ENCODE assay signal across 21 cellular contexts in the genomic region with DNA sequence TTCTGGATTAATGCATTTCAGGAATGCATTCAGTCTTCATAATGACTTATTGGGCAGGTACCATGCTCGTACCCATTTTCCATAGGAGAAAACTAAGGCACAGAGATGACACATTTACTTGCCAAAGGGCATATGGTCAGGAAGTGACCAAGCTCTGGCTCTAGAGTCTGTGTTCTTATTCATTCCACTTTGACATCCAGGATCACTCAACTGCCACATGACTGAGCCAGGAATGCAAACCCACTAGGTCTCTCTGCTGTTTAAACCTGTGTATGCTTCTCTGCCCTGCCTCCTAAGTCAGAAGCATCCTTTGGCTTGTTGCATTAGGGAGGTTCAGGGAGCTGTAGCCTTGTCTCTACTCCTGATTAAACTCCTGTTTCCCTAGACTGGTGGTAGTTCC.
"Had no signal": no experiment of that assay in that cellular context is flagged by ENCODE, and none has a peak within 500 bp of the region (broad histone marks: within the 10 kb centered on the region; RNA-seq: fewer than 3 reads in every experiment).

No MANE protein-coding gene starts in this region.

- H3K4me3 ChIP-seq: adrenal gland, Peyer's patch, SJCRH30 had no signal

- H3K9me3 ChIP-seq: adrenal gland, Peyer's patch, SJCRH30, SK-N-SH had no signal

- H3K4me1 ChIP-seq: adrenal gland, Peyer's patch, SJCRH30 had no signal

- H3K36me3 ChIP-seq: adrenal gland, Peyer's patch, SJCRH30 had no signal

- ATAC-seq: activated naive CD4-positive, alpha-beta T cell treated with anti-CD3 and anti-CD28 coated beads, Interleukin-2, amount 50 U/mL, for 72 hours; activated T-cell treated with anti-CD3 and anti-CD28 coated beads, Interleukin-2, amount 50 U/mL, for 4 hours had no signal

- H3K27me3 ChIP-seq: adrenal gland, Peyer's patch had no signal

- H3K27ac ChIP-seq: adrenal gland, Peyer's patch, SJCRH30 had no signal

- DNase-seq: activated CD4-positive, alpha-beta T cell treated with anti-CD3 and anti-CD28 coated beads, Interleukin-2, amount 10 ng/mL, durations not matched to agents 24 days and 14 days; activated CD4-positive, alpha-beta T cell treated with anti-CD3 and anti-CD28 coated beads, Interleukin-2, amount 50 U/mL, for 4 hours; activated CD8-positive, alpha-beta memory T cell treated with anti-CD3 and anti-CD28 coated beads, Interleukin-2, amount 50 U/mL, for 4 hours; activated gamma-delta T cell treated with Interleukin-2 at 50 U/mL for 16 hours; activated naive CD4-positive, alpha-beta T cell treated with anti-CD3 and anti-CD28 coated beads for 36 hours; activated T-cell treated with anti-CD3 and anti-CD28 coated beads for 4 hours; activated T-cell treated with anti-CD3 and anti-CD28 coated beads, Interleukin-2, amount 50 U/mL, for 4 hours; adrenal gland; caudate nucleus; cerebellar nuclear complex; NCI-H1105; NCI-H1417 treated with DMSO at 0.1 percent for 48 hours; NCI-H1930; NCI-H2081 treated with DMSO at 0.1 percent for 48 hours; NCI-H345; NCI-H524 treated with DMSO at 0.1 percent for 48 hours; Peyer's patch; SHP77; SJCRH30; SK-N-SH had no signal
